10 cellular contexts compared by ENCODE assay signal in genomic region chrX:132592880-132593279, GRCh38.
DNase-seq lines count a peak whose midpoint lies in the region; ATAC-seq and TF ChIP-seq lines count a peak whose summit lies in the region.
"Had no signal": no experiment of that assay in that cellular context is flagged by ENCODE, and none has a peak within 500 bp of the region (broad histone marks: within the 10 kb centered on the region; RNA-seq: fewer than 3 reads in every experiment).

No MANE protein-coding gene starts in this region.

- no peak overlapping the region for H2BK15ac ChIP-seq in neuronal stem cell (ENCODE audit: low read length)

- no peak overlapping the region for H2BK5ac ChIP-seq in neuronal stem cell (ENCODE audit: low read length)

- no peak overlapping the region for H4K91ac ChIP-seq in neuronal stem cell (ENCODE audit: low read depth, low read length, poor library complexity)

- H3K9me3 Mint-ChIP-seq in MCF 10A (ENCODE audit: unreplicated experiment): no peaks in the 10 kb centered on the region
- H3K9me3 Mint-ChIP-seq: T-cell had no signal

- no CpG with 5 or more reads among the region's 2 CpGs for WGBS in neuronal stem cell (ENCODE audit: extremely low coverage in 2 of 2, insufficient read length in 2 of 2, insufficient replicate concordance in 1 of 2), 2 donors

- peaks cover 0 to 38% (median 0%) of the 10 kb centered on the region in 3 experiments for H3K27me3 ChIP-seq in neuronal stem cell (ENCODE audit: control insufficient read depth in 3 of 3, insufficient read depth in 3 of 3, low read depth in 1 of 3, low read length in 3 of 3)

- no peak overlapping the region for H3K4ac ChIP-seq in neuronal stem cell (ENCODE audit: low read length)

- no peaks in the 10 kb centered on the region for H3K36me3 ChIP-seq in neuronal stem cell (replicated peaks in 1 of 2; ENCODE audit: control insufficient read depth in 2 of 2, insufficient read depth in 2 of 2, low read length in 2 of 2)
- H3K36me3 ChIP-seq: BLaER1 had no signal

- H3K9ac ChIP-seq in neuronal stem cell (ENCODE audit: low read depth, low read length, poor library complexity): no peak overlapping the region
- H3K9ac ChIP-seq: BLaER1 had no signal

- ATAC-seq in HG02938 (IDR thresholded peaks at IDR 0.05; ENCODE audit: unreplicated experiment): no peak
- ATAC-seq in GM18517 (IDR thresholded peaks at IDR 0.05; ENCODE audit: unreplicated experiment): no peak
- ATAC-seq: T-cell had no signal

- CTCF ChIA-PET in MCF 10A (lab: Yijun Ruan, JAX): interaction anchor here (1.0 to 2.5 kb wide), 5 partner anchors 101 to 576 kb away, joined by 3 to 13 read pairs (median 4); no protein-coding TSS in a partner anchor

- no TSS peak for BruUV-seq in MCF 10A (replicated peaks; lab: Mats Ljungman, UMichigan)

- H3K27ac Mint-ChIP-seq in MCF 10A (ENCODE audit: low read depth, unreplicated experiment): no peak overlapping the region
- H3K27ac Mint-ChIP-seq: T-cell had no signal

- H3K79me1 ChIP-seq in neuronal stem cell (ENCODE audit: low read depth, low read length): no peaks in the 10 kb centered on the region

- no peaks in the 10 kb centered on the region for H3K9me3 ChIP-seq in neuronal stem cell (replicated peaks in 1 of 2; ENCODE audit: control insufficient read depth in 2 of 2, insufficient read depth in 1 of 2, low read depth in 1 of 2, low read length in 2 of 2)
- H3K9me3 ChIP-seq: BLaER1 had no signal

- no peak overlapping the region for H3K4me3 Mint-ChIP-seq in MCF 10A (ENCODE audit: unreplicated experiment)
- H3K4me3 Mint-ChIP-seq: T-cell had no signal

- no peak overlapping the region for H2BK12ac ChIP-seq in neuronal stem cell (ENCODE audit: low read length)

- H3K27ac ChIP-seq in neuronal stem cell (replicated peaks; ENCODE audit: low read length): no peak overlapping the region
- H3K27ac ChIP-seq: BLaER1 had no signal

- H2AK5ac ChIP-seq in neuronal stem cell (ENCODE audit: low read depth, low read length): no peak overlapping the region

- DNase-seq in NOMO-1 treated with DMSO at 0.1 percent for 48 hours (lab: John Stamatoyannopoulos, UW; ENCODE audit: unreplicated experiment) (peak; percentile 19), NOMO-1 treated with dmso at 0.1 percent for 144 hours (lab: John Stamatoyannopoulos, UW; ENCODE audit: unreplicated experiment) (no peak), NCI-H1092 (lab: John Stamatoyannopoulos, UW) (peak; percentile 79), MCF 10A (ENCODE audit: unreplicated experiment) (no peak), neuronal stem cell (ENCODE audit: low spot score) (peak; percentile 2)
- no peak for DNase-seq in activated CD4-positive, alpha-beta T cell treated with anti-CD3 and anti-CD28 coated beads, Interleukin-2, amount 50 U/mL, for 48 hours

- H3K4me1 ChIP-seq in neuronal stem cell (ENCODE audit: control insufficient read depth in 2 of 2, insufficient read depth in 1 of 2, low read depth in 1 of 2, low read length in 2 of 2): no peaks in the 10 kb centered on the region

- H3K4me3 ChIP-seq in neuronal stem cell (ENCODE audit: low read length in 2 of 2): no peak overlapping the region
- H3K4me3 ChIP-seq: BLaER1 had no signal

- H3K27me3 Mint-ChIP-seq in MCF 10A (ENCODE audit: insufficient read depth, unreplicated experiment): peaks cover 74% of the 10 kb centered on the region

- no peak overlapping the region for H4K8ac ChIP-seq in neuronal stem cell (ENCODE audit: low read depth, low read length)

- no peak overlapping the region for H3K4me2 ChIP-seq in neuronal stem cell (ENCODE audit: insufficient read depth, low read length, poor library complexity, severe bottlenecking)

- H3K4me1 Mint-ChIP-seq in MCF 10A (ENCODE audit: insufficient read depth, unreplicated experiment): no peaks in the 10 kb centered on the region
- H3K4me1 Mint-ChIP-seq: T-cell had no signal

- H3K18ac ChIP-seq in neuronal stem cell (ENCODE audit: low read length): no peak overlapping the region

- H3K23ac ChIP-seq in neuronal stem cell (ENCODE audit: low read depth, low read length, poor library complexity): no peak overlapping the region

- no peak overlapping the region for H2AFZ ChIP-seq in neuronal stem cell (ENCODE audit: low read length)

- POLR2A ChIA-PET in MCF 10A (lab: Yijun Ruan, JAX): interaction anchor here (1.1 kb wide), 1 partner anchor 366 kb away, joined by 3 read pairs; no protein-coding TSS in a partner anchor

- no peaks in the 10 kb centered on the region for H3K36me3 Mint-ChIP-seq in MCF 10A (ENCODE audit: insufficient read depth, unreplicated experiment)
- H3K36me3 Mint-ChIP-seq: T-cell had no signal

- H3K14ac ChIP-seq in neuronal stem cell (ENCODE audit: low read length): no peak overlapping the region

- intact Hi-C loops in MCF 10A (cut with micrococcal nuclease): loop anchor here (1.0 to 2.0 kb wide), 2 partner anchors 300 to 367 kb away; no protein-coding TSS in a partner anchor

- TF ChIP-seq CTCF in MCF 10A (IDR thresholded peaks at IDR 0.05; ENCODE audit: unreplicated experiment): peak; percentile 18

- no peak overlapping the region for H2BK120ac ChIP-seq in neuronal stem cell (ENCODE audit: low read depth, low read length)

Comparison
In these comparisons a context has a peak if more than half of its experiments do, and no peak if none do; other contexts are left out.
1. DNase-seq: peak in NOMO-1 treated with DMSO at 0.1 percent for 48 hours (single experiment), NCI-H1092 (single experiment) and neuronal stem cell (single experiment); none in NOMO-1 treated with dmso at 0.1 percent for 144 hours (single experiment), MCF 10A (single experiment) and activated CD4-positive, alpha-beta T cell treated with anti-CD3 and anti-CD28 coated beads, Interleukin-2, amount 50 U/mL, for 48 hours (0 of 2).